ENCODE assay signal across 17 cellular contexts in genomic region chr12:96617178-96617577, GRCh38.
DNase-seq lines count a peak whose midpoint lies in the region; ATAC-seq, FAIRE-seq and TF ChIP-seq lines count a peak whose summit lies in the region.
"Had no signal": no experiment of that assay in that cellular context is flagged by ENCODE, and none has a peak within 500 bp of the region (broad histone marks: within the 10 kb centered on the region; RNA-seq: fewer than 3 reads in every experiment).

No MANE protein-coding gene starts in this region.

- CTCF ChIA-PET in HepG2 (lab: Yijun Ruan, JAX; ENCODE audit: low intra/inter-chr PET ratio, low total read pairs): no interaction called here
- CTCF ChIA-PET in CD4-positive, alpha-beta memory T cell (lab: Charles Lee; ENCODE audit: partially characterized antibody): interaction anchor here (1.5 kb wide), 1 partner anchor 691 kb away, joined by 3 read pairs; no protein-coding TSS in a partner anchor

- H3K9ac ChIP-seq in HepG2 (ENCODE audit: insufficient read depth, low read depth, low read length): no peak overlapping the region

- no peak overlapping the region for H2AFZ ChIP-seq in HepG2 (ENCODE audit: low read length)

- H3K36me3 ChIP-seq in HepG2 (replicated peaks in 1 of 2; ENCODE audit: control insufficient read depth in 1 of 2, insufficient read depth in 2 of 2, low read length in 2 of 2) (no peaks in the 10 kb centered on the region), right lobe of liver (no peaks in the 10 kb centered on the region)
- no peaks in the 10 kb centered on the region for H3K36me3 ChIP-seq in CD4-positive, alpha-beta memory T cell (ENCODE audit: insufficient read depth, low read length)

- H3K4me1 Mint-ChIP-seq in CD4-positive, alpha-beta memory T cell: peaks cover 0 to 2% (median 0%) of the 10 kb centered on the region in 4 donors
- H3K4me1 Mint-ChIP-seq: activated naive CD8-positive, alpha-beta T cell treated with anti-CD3 and anti-CD28 coated beads, Interleukin-2, amount 50 U/mL, for 24 hours; immature natural killer cell had no signal

- intact Hi-C loops in HepG2 (cut with micrococcal nuclease; ENCODE audit: unreplicated experiment) (no loop called here), right lobe of liver (cut with DNase I) (no loop called here)
- intact Hi-C loops in CD4-positive, alpha-beta memory T cell (cut with micrococcal nuclease): no loop called here

- no peaks in the 10 kb centered on the region for H3K36me3 Mint-ChIP-seq in CD4-positive, alpha-beta memory T cell
- H3K36me3 Mint-ChIP-seq: immature natural killer cell had no signal

- H3K4me3 ChIP-seq in HepG2 (replicated peaks in 1 of 3; ENCODE audit: insufficient read depth in 1 of 3, low read depth in 2 of 3, low read length in 3 of 3) (no peak overlapping the region), right lobe of liver (no peak overlapping the region), NB4 (ENCODE audit: low read depth, low read length) (no peak overlapping the region), epithelial cell of proximal tubule (ENCODE audit: low read depth, low read length) (no peak overlapping the region)
- no peak overlapping the region for H3K4me3 ChIP-seq in CD4-positive, alpha-beta memory T cell (ENCODE audit: low read length in 2 of 2)
- H3K4me3 ChIP-seq: psoas muscle had no signal

- ATAC-seq in HepG2 (peak; percentile 44; the same call in 1 of the 3 replicates), right lobe of liver (no peak), GM19467 (IDR thresholded peaks at IDR 0.05; ENCODE audit: unreplicated experiment) (no peak)
- ATAC-seq: activated naive CD8-positive, alpha-beta T cell treated with anti-CD3 and anti-CD28 coated beads, Interleukin-2, amount 50 U/mL, for 24 hours; psoas muscle had no signal

- peaks cover 0 to 4% (median 1%) of the 10 kb centered on the region in 8 donors for H3K9me3 Mint-ChIP-seq in CD4-positive, alpha-beta memory T cell
- H3K9me3 Mint-ChIP-seq: activated naive CD8-positive, alpha-beta T cell treated with anti-CD3 and anti-CD28 coated beads, Interleukin-2, amount 50 U/mL, for 24 hours had no signal

- no peak overlapping the region for H3K4me2 ChIP-seq in HepG2 (ENCODE audit: low read depth, low read length)

- TF ChIP-seq EP300 in HepG2 (IDR thresholded peaks at IDR 0.05; ENCODE audit: low read depth in 2 of 2, low read length in 2 of 2) (no peak), HepG2 (CRISPR knock-in tag; IDR thresholded peaks at IDR 0.05; ENCODE audit: borderline replicate concordance) (no peak)

- DNase-seq in HepG2 (ENCODE audit: low spot score) (no peak), right lobe of liver (no peak), NB4 (ENCODE audit: low read depth) (peak; percentile 21), epithelial cell of proximal tubule (ENCODE audit: low read depth) (no peak), islet precursor cell (no peak)
- DNase-seq in CD4-positive, alpha-beta memory T cell: no peak
- DNase-seq in stimulated activated CD4-positive, alpha-beta T cell treated with anti-CD3 and anti-CD28 coated beads, Interleukin-1b, Interleukin-23, amount 100 ng/mL, for 48 hours: no peak
- DNase-seq: activated naive CD8-positive, alpha-beta T cell treated with anti-CD3 and anti-CD28 coated beads, Interleukin-2, amount 50 U/mL, for 24 hours; activated T-cell treated with anti-CD3 and anti-CD28 coated beads, Interleukin-2, amount 50 U/mL, for 1 hour; immature natural killer cell; IMR-90; NCI-H187 treated with DMSO at 0.1 percent for 48 hours; psoas muscle; stimulated activated CD4-positive, alpha-beta T cell treated with anti-CD3 and anti-CD28 coated beads, Interleukin-2, amount 100 ng/mL, for 24 hours had no signal

- BruUV-seq in HepG2 (replicated peaks; lab: Mats Ljungman, UMichigan): no TSS peak

- no peak overlapping the region for H3K27ac Mint-ChIP-seq in CD4-positive, alpha-beta memory T cell
- H3K27ac Mint-ChIP-seq: activated naive CD8-positive, alpha-beta T cell treated with anti-CD3 and anti-CD28 coated beads, Interleukin-2, amount 50 U/mL, for 24 hours; immature natural killer cell had no signal

- no peaks in the 10 kb centered on the region for H3K9me3 ChIP-seq in HepG2 (ENCODE audit: low read length)
- H3K9me3 ChIP-seq in right lobe of liver: no peaks in the 10 kb centered on the region
- no peaks in the 10 kb centered on the region for H3K9me3 ChIP-seq in CD4-positive, alpha-beta memory T cell (ENCODE audit: control insufficient read depth in 1 of 2, low read length in 2 of 2)
- H3K9me3 ChIP-seq: psoas muscle had no signal

- in situ Hi-C loops in HepG2 (cut with HindIII; ENCODE audit: extremely low pct_ligation_motif_present, low pct_unique_long_range_greater_than_20kb): no loop called here

- H3K4me1 ChIP-seq in HepG2 (ENCODE audit: insufficient read depth, low read length) (no peaks in the 10 kb centered on the region), right lobe of liver (no peaks in the 10 kb centered on the region)
- no peaks in the 10 kb centered on the region for H3K4me1 ChIP-seq in CD4-positive, alpha-beta memory T cell (ENCODE audit: insufficient read depth, low read length)
- H3K4me1 ChIP-seq: psoas muscle had no signal

- H3K27ac ChIP-seq in HepG2 (ENCODE audit: extremely low read length, insufficient read depth, low read length) (no peak overlapping the region), right lobe of liver (no peak overlapping the region)
- H3K27ac ChIP-seq in CD4-positive, alpha-beta memory T cell (ENCODE audit: low read depth, low read length): no peak overlapping the region
- H3K27ac ChIP-seq: psoas muscle had no signal

- WGBS in HepG2 (ENCODE audit: low lambda C conversion rate): 0% methylated on average over 2 of the region's 2 CpGs
- 57% methylated on average over 2 of the region's 2 CpGs for WGBS in right lobe of liver (ENCODE audit: insufficient coverage, low coverage, low lambda C conversion rate, missing lambda C conversion rate)

- H3K27me3 Mint-ChIP-seq in CD4-positive, alpha-beta memory T cell: peaks cover 4 to 11% of the 10 kb centered on the region in 2 donors

- H4K20me1 ChIP-seq in HepG2 (ENCODE audit: insufficient read depth, low read length): no peaks in the 10 kb centered on the region

- no peaks in the 10 kb centered on the region for H3K79me2 ChIP-seq in HepG2 (ENCODE audit: insufficient read depth, low read length)

- TF ChIP-seq CTCF in HepG2 (CRISPR knock-in tag; IDR thresholded peaks at IDR 0.05) (no peak), right lobe of liver (IDR thresholded peaks at IDR 0.05) (peak in 1 of 4 donors; percentile 9), NB4 (IDR thresholded peaks at IDR 0.05; ENCODE audit: low read depth, low read length) (peak; percentile 26), epithelial cell of proximal tubule (conservative IDR thresholded peaks at IDR 0.05; ENCODE audit: low read depth, low read length) (peak; percentile 31)

- no peak for FAIRE-seq in HepG2 (lab: Jason Lieb, UNC)
- FAIRE-seq: colon, urothelium cell line had no signal

- TF ChIP-seq POLR2A in HepG2 (IDR thresholded peaks at IDR 0.05; ENCODE audit: insufficient read depth in 1 of 2, low read depth in 2 of 2, low read length in 2 of 2) (no peak), right lobe of liver (IDR thresholded peaks at IDR 0.05) (no peak), NB4 (IDR thresholded peaks at IDR 0.05; ENCODE audit: extremely low read depth, insufficient read length) (no peak)

- TF ChIP-seq RAD21 in HepG2 (CRISPR knock-in tag; IDR thresholded peaks at IDR 0.05): no peak

- H3K4me3 Mint-ChIP-seq in CD4-positive, alpha-beta memory T cell: no peak overlapping the region
- H3K4me3 Mint-ChIP-seq: activated naive CD8-positive, alpha-beta T cell treated with anti-CD3 and anti-CD28 coated beads, Interleukin-2, amount 50 U/mL, for 24 hours; immature natural killer cell had no signal

- POLR2A ChIA-PET in HepG2 (lab: Yijun Ruan, JAX): no interaction called here
- POLR2A ChIA-PET in CD4-positive, alpha-beta memory T cell (lab: Charles Lee; ENCODE audit: partially characterized antibody): no interaction called here

- H3K27me3 ChIP-seq in HepG2 (ENCODE audit: control insufficient read depth in 1 of 2, insufficient read depth in 2 of 2, low read length in 2 of 2) (no peaks in the 10 kb centered on the region), right lobe of liver (no peaks in the 10 kb centered on the region)
- no peaks in the 10 kb centered on the region for H3K27me3 ChIP-seq in CD4-positive, alpha-beta memory T cell (ENCODE audit: insufficient read depth, low read length)

TF ChIP-seq in HepG2, 621 proteins besides CTCF, POLR2A, EP300 and RAD21:
- TF ChIP-seq ZNF282 (IDR thresholded peaks at IDR 0.05; ENCODE audit: partially characterized antibody): no peak
- TF ChIP-seq KDM5B (CRISPR knock-in tag; IDR thresholded peaks at IDR 0.05; ENCODE audit: borderline replicate concordance): no peak
TF ChIP-seq in HepG2: peak in this region for 0.
